Comparison of ENCODE assay signal across 7 cellular contexts in the genomic region with DNA sequence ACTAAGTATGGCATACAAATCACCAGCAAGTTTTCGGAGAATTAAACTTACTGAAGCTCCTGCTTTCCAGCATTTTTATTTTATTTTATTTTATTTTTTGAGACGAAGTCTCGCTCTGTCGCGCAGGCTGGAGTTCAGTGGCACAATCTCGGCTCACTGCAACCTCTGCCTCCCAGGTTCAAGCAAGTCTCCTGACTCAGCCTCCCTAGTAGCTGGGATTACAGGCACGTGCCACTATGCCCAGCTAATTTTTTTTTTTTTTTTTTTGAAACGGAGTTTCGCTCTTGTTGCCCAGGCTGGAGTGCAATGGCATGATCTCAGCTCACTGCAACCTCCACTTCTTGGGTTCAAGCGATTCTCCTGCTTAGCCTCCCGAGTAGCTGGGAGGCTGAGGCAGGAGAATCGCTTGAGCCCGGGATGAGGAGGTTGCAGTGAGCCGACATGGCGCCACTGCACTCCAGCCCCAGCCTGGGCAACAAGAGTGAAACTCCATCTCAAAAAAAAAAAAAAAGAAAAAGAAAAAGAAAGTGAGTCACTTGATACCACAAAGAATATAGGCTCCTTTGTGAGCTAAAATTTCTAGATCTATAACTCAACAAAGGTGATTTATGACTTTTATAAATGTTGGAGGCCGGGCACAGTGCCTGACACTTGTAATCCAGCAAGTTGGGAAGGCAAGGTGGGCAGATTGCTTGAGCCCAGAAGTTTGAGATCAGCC. TPM values are rescaled to one million over a fixed set of nuclear protein-coding genes. Genes with fewer than 3 reads are reported as not detected.
DNase-seq lines count a peak whose midpoint lies in the region; ATAC-seq and TF ChIP-seq lines count a peak whose summit lies in the region.
"Not testable (repeated sequence)": the region's sequence is repeated elsewhere in the genome, so short reads cannot be mapped to it uniquely, and the experiment has no call there.

No MANE protein-coding gene starts in this region.

- not testable (repeated sequence) for H3K36me3 ChIP-seq in SU-DHL-6 (ENCODE audit: low read length)

- H3K79me2 ChIP-seq in SU-DHL-6 (ENCODE audit: insufficient read depth, low read length), result not testable (repeated sequence)

- H3K9me3 ChIP-seq in SU-DHL-6 (ENCODE audit: insufficient read depth, low read length), result not testable (repeated sequence)

- not testable (repeated sequence) for TF ChIP-seq CTCF in GM12865 (IDR thresholded peaks at IDR 0.05; ENCODE audit: insufficient read depth, low read depth, low read length, missing control alignments); SU-DHL-6 (IDR thresholded peaks at IDR 0.05; ENCODE audit: insufficient read depth, low read length, poor library complexity, severe bottlenecking)

- H3K27me3 Mint-ChIP-seq in naive B cell, result not testable (repeated sequence)

- peak overlapping the region; percentile 100 for H3K27ac ChIP-seq in SU-DHL-6 (ENCODE audit: low read depth, low read length)

- H3F3A ChIP-seq in SU-DHL-6 (ENCODE audit: insufficient read depth), result peaks cover 64% of the 10 kb centered on the region

- not testable (repeated sequence) for H3K9me2 ChIP-seq in SU-DHL-6 (replicated peaks; ENCODE audit: insufficient read depth, low read length)

- H3K9me3 Mint-ChIP-seq in activated naive CD4-positive, alpha-beta T cell treated with anti-CD3 and anti-CD28 coated beads, Interleukin-2, amount 50 U/mL, for 72 hours, result peaks cover 10 to 16% of the 10 kb centered on the region in 2 donors
- H3K9me3 Mint-ChIP-seq in naive B cell, result not testable (repeated sequence)

- peak overlapping the region; percentile 78 to 90 for H3K27ac Mint-ChIP-seq in activated naive CD4-positive, alpha-beta T cell treated with anti-CD3 and anti-CD28 coated beads, Interleukin-2, amount 50 U/mL, for 72 hours
- H3K27ac Mint-ChIP-seq in naive B cell, result peak overlapping the region; percentile 85 to 99 (median 96)

- H3K4me3 ChIP-seq in GM12865 (ENCODE audit: low read depth, low read length) (peak overlapping the region; percentile 56), SU-DHL-6 (ENCODE audit: insufficient read depth, low read length, poor library complexity, severe bottlenecking) (peak overlapping the region; percentile 25)

- H2AFZ ChIP-seq in SU-DHL-6 (ENCODE audit: low read depth, low read length, severe bottlenecking), result not testable (repeated sequence)

- peak overlapping the region; percentile 50 for H3K9ac ChIP-seq in SU-DHL-6 (ENCODE audit: low read length)

- peaks cover 7 to 17% of the 10 kb centered on the region in 2 donors for H3K36me3 Mint-ChIP-seq in activated naive CD4-positive, alpha-beta T cell treated with anti-CD3 and anti-CD28 coated beads, Interleukin-2, amount 50 U/mL, for 72 hours
- not testable (repeated sequence) for H3K36me3 Mint-ChIP-seq in naive B cell

- DNase-seq in GM12865 (ENCODE audit: low read depth) (peak; percentile 71), M059J (ENCODE audit: low read depth) (peak; percentile 76)
- DNase-seq in activated naive CD4-positive, alpha-beta T cell treated with anti-CD3 and anti-CD28 coated beads, Interleukin-2, amount 50 U/mL, for 72 hours (ENCODE audit: low spot score in 2 of 2), result peak in 1 of 2 donors; percentile 15
- DNase-seq in naive B cell, result not testable (repeated sequence)

- not testable (repeated sequence) for H4K20me1 ChIP-seq in SU-DHL-6 (ENCODE audit: low read depth, low read length)

- peak overlapping the region; percentile 68 to 89 (median 79) for H3K4me3 Mint-ChIP-seq in naive B cell

- H3K4me2 ChIP-seq in SU-DHL-6 (ENCODE audit: low read depth, low read length, poor library complexity, severe bottlenecking), result peak overlapping the region; percentile 84

- not testable (repeated sequence) for H3K27me3 ChIP-seq in SU-DHL-6 (ENCODE audit: low read length)

- ATAC-seq in GM19468 (IDR thresholded peaks at IDR 0.05; ENCODE audit: extremely low read depth, unreplicated experiment) (peak; percentile 36), HG02870 (IDR thresholded peaks at IDR 0.05; ENCODE audit: unreplicated experiment) (peak; percentile 21)
- ATAC-seq in activated naive CD4-positive, alpha-beta T cell treated with anti-CD3 and anti-CD28 coated beads, Interleukin-2, amount 50 U/mL, for 72 hours, result peak; percentile 67
- not testable (repeated sequence) for ATAC-seq in naive B cell (ENCODE audit: low read depth in 2 of 2)

- H3K4me1 Mint-ChIP-seq in naive B cell, result peaks cover 43 to 82% (median 67%) of the 10 kb centered on the region in 3 donors

RNA-seq across cellular contexts. Expression of gene GPCPD1, which starts 35.4 kb away (rescaled TPM):
- 8.0 and 17.1 TPM in 2 replicates for total RNA-seq in M059J (2014; rRNA removed; shearing (Covaris generic))
- total RNA-seq in activated naive CD4-positive, alpha-beta T cell treated with anti-CD3 and anti-CD28 coated beads, Interleukin-2, amount 50 U/mL, for 72 hours, result 10 to 100 TPM; 27.1 to 64.9 TPM
- polyA plus RNA-seq in naive B cell (ENCODE audit: low read depth in 6 of 6), result 10 to 100 TPM; 39.5 to 60.5 (median 50.7) TPM
